Comparison of ENCODE assay signal across 23 cellular contexts in the genomic region with DNA sequence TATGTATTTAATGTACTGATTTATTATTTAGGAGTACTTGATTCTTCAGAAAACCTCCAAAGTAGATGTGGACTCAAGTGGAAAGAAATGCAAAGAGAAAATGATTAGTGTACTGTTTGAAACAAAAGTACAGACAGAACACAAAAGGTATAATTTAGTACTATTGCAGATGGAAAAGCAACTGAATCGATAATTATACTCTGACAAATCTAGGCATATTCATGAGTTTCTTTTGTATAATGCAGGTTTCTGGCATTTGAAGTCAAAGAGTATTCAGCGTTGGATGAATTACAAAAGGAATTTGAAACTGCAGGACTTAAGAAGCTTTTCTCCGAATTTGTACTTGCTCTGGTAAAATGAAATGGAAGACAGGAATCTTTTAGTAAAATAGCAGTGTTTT. TPM values are rescaled to one million over a fixed set of nuclear protein-coding genes. Genes with fewer than 3 reads are reported as not detected.
DNase-seq lines count a peak whose midpoint lies in the region; ATAC-seq and TF ChIP-seq lines count a peak whose summit lies in the region.
"Had no signal": no experiment of that assay in that cellular context is flagged by ENCODE, and none has a peak within 500 bp of the region (broad histone marks: within the 10 kb centered on the region; RNA-seq: fewer than 3 reads in every experiment).

No MANE protein-coding gene starts in this region.

- peak overlapping the region; percentile 75; the same call in 1 of the 2 replicates for H3K27ac Mint-ChIP-seq in GM23338
- H3K27ac Mint-ChIP-seq: CD4-positive, alpha-beta T cell had no signal

- H3K9me3 Mint-ChIP-seq in GM23338: peaks cover 8% of the 10 kb centered on the region

- DNase-seq in A673 (ENCODE audit: low spot score) (no peak), GM23338 (ENCODE audit: low spot score) (peak; percentile 11), OCI-LY7 (ENCODE audit: low spot score) (no peak), medulla oblongata (ENCODE audit: extremely low spot score) (peak; percentile 12), iPS-NIHi11 (ENCODE audit: low spot score) (no peak), head of caudate nucleus (no peak)
- DNase-seq: ACHN; CD4-positive, alpha-beta T cell; DND-41; HCEC 1CT; MG63; NCI-H1417; NCI-H1694 treated with DMSO at 0.1 percent for 48 hours; NCI-H2081 treated with DMSO at 0.1 percent for 48 hours; NCI-H2171 treated with DMSO at 0.1 percent for 48 hours; NCI-H524 treated with DMSO at 0.1 percent for 48 hours; PC-3; RPMI8226; SHP77 treated with DMSO at 0.1 percent for 48 hours had no signal

- no peak for ATAC-seq in GM23338
- ATAC-seq in HG03196 (IDR thresholded peaks at IDR 0.05; ENCODE audit: unreplicated experiment): no peak
- ATAC-seq: PC-3 had no signal

- intact Hi-C loops in A673 (cut with micrococcal nuclease; ENCODE audit: unreplicated experiment): no loop called here
- intact Hi-C loops in OCI-LY7 (cut with micrococcal nuclease; ENCODE audit: unreplicated experiment): no loop called here
- intact Hi-C loops in head of caudate nucleus (cut with DNase I): no loop called here

- H4K20me1 ChIP-seq in GM23338 (replicated peaks; ENCODE audit: insufficient read depth): no peaks in the 10 kb centered on the region
- no peaks in the 10 kb centered on the region for H4K20me1 ChIP-seq in OCI-LY7 (ENCODE audit: insufficient read depth, low read length)

- H3F3A ChIP-seq in GM23338 (replicated peaks; ENCODE audit: low read depth): no peaks in the 10 kb centered on the region

- H3K4me1 Mint-ChIP-seq in GM23338: peaks cover 15% of the 10 kb centered on the region

- H2AFZ ChIP-seq in GM23338: no peak overlapping the region
- no peak overlapping the region for H2AFZ ChIP-seq in OCI-LY7 (ENCODE audit: low read length)

- peak overlapping the region; percentile 25 for H3K27ac ChIP-seq in A673 (ENCODE audit: low read depth, low read length, poor library complexity, severe bottlenecking)
- no peak overlapping the region for H3K27ac ChIP-seq in GM23338 (ENCODE audit: low read depth)
- no peak overlapping the region for H3K27ac ChIP-seq in OCI-LY7 (ENCODE audit: low read depth, low read length, poor library complexity, severe bottlenecking)
- H3K27ac ChIP-seq: BLaER1, SK-N-MC had no signal

- H3K4me1 ChIP-seq in A673 (ENCODE audit: insufficient read depth, low read length, poor library complexity, severe bottlenecking) (peaks cover 20% of the 10 kb centered on the region), GM23338 (ENCODE audit: insufficient read depth) (no peaks in the 10 kb centered on the region), OCI-LY7 (ENCODE audit: insufficient read depth, low read length, poor library complexity, severe bottlenecking) (no peaks in the 10 kb centered on the region)
- H3K4me1 ChIP-seq: BLaER1 had no signal

- 0 out of 2 replicates have a peak, but pooled peaks cover 4% of the 10 kb centered on the region for H3K79me2 ChIP-seq in GM23338 (replicated peaks; ENCODE audit: insufficient read depth)
- H3K79me2 ChIP-seq in OCI-LY7 (ENCODE audit: insufficient read depth, low read depth, low read length): no peaks in the 10 kb centered on the region

- peak overlapping the region; percentile 34; the same call in 1 of the 3 replicates for H3K4me3 Mint-ChIP-seq in GM23338
- H3K4me3 Mint-ChIP-seq: CD4-positive, alpha-beta T cell had no signal

- POLR2A ChIA-PET in A673 (lab: Charles Lee; ENCODE audit: low non-redundant PET) (no interaction called here), OCI-LY7 (lab: Charles Lee) (interaction anchor here (1.6 kb wide), 1 partner anchor 11 kb away, joined by 5 read pairs; no protein-coding TSS in a partner anchor)

- CTCF ChIA-PET in A673 (lab: Charles Lee) (interaction anchor here (0.6 kb wide), 1 partner anchor 13 kb away, joined by 4 read pairs; no protein-coding TSS in a partner anchor), OCI-LY7 (lab: Charles Lee; ENCODE audit: unreplicated experiment) (no interaction called here)

- H3K4me2 ChIP-seq in GM23338 (peak overlapping the region; percentile 34; the same call in 1 of the 2 replicates), OCI-LY7 (ENCODE audit: low read length) (no peak overlapping the region)
- H3K4me2 ChIP-seq: BLaER1 had no signal

- H3K36me3 Mint-ChIP-seq in GM23338 (ENCODE audit: low read depth): peaks cover 16% of the 10 kb centered on the region

- no peaks in the 10 kb centered on the region for H3K9me2 ChIP-seq in GM23338 (ENCODE audit: insufficient read depth)
- no peaks in the 10 kb centered on the region for H3K9me2 ChIP-seq in OCI-LY7 (ENCODE audit: insufficient read depth, low read length)

- peaks cover 6% of the 10 kb centered on the region for H3K36me3 ChIP-seq in A673 (ENCODE audit: insufficient read depth, low read length, poor library complexity, severe bottlenecking)
- H3K36me3 ChIP-seq in GM23338 (ENCODE audit: insufficient read depth): peaks cover 7% of the 10 kb centered on the region; the same call in 1 of the 2 replicates
- H3K36me3 ChIP-seq in OCI-LY7 (ENCODE audit: insufficient read depth, low read length): peaks cover 54% of the 10 kb centered on the region

- H3K9me3 ChIP-seq in A673 (ENCODE audit: low read depth, low read length, poor library complexity, severe bottlenecking): no peaks in the 10 kb centered on the region
- 0 out of 2 replicates have a peak, but pooled peaks cover 5% of the 10 kb centered on the region for H3K9me3 ChIP-seq in OCI-LY7 (ENCODE audit: low read length)

- H3K4me3 ChIP-seq in A673 (ENCODE audit: low read depth, low read length, poor library complexity, severe bottlenecking): no peak overlapping the region
- no peak overlapping the region for H3K4me3 ChIP-seq in GM23338
- H3K4me3 ChIP-seq in OCI-LY7 (ENCODE audit: low read depth, low read length, poor library complexity, severe bottlenecking): no peak overlapping the region
- H3K4me3 ChIP-seq: BLaER1, GM12878, MG63, SK-N-MC had no signal

- TF ChIP-seq CTCF in A673 (conservative IDR thresholded peaks at IDR 0.05; ENCODE audit: low read depth, low read length): no peak
- TF ChIP-seq CTCF in GM23338 (conservative IDR thresholded peaks at IDR 0.05; ENCODE audit: low read depth in 2 of 2): no peak
- no peak for TF ChIP-seq CTCF in OCI-LY7 (conservative IDR thresholded peaks at IDR 0.05; ENCODE audit: low read length)

- no peaks in the 10 kb centered on the region for H3K27me3 Mint-ChIP-seq in GM23338 (ENCODE audit: insufficient read depth, low read depth, poor library complexity)
- H3K27me3 Mint-ChIP-seq: CD4-positive, alpha-beta T cell had no signal

- BruUV-seq in A673 (replicated peaks; lab: Mats Ljungman, UMichigan) (no TSS peak), OCI-LY7 (replicated peaks; lab: Mats Ljungman, UMichigan) (TSS peak; percentile 21)

- H3K27me3 ChIP-seq in A673 (replicated peaks; ENCODE audit: insufficient read depth, low read depth, low read length, poor library complexity) (no peaks in the 10 kb centered on the region), GM23338 (ENCODE audit: insufficient read depth) (no peaks in the 10 kb centered on the region)
- H3K27me3 ChIP-seq: BLaER1, MG63 had no signal

TF ChIP-seq in GM23338, 12 proteins besides CTCF, POLR2A, EP300 and RAD21:
- TF ChIP-seq CREB1 (CRISPR knock-in tag; IDR thresholded peaks at IDR 0.05; ENCODE audit: low read depth): no peak
- TF ChIP-seq NANOG (IDR thresholded peaks at IDR 0.05; ENCODE audit: borderline replicate concordance): no peak
- no peak for TF ChIP-seq ZNF331 (CRISPR knock-in tag; IDR thresholded peaks at IDR 0.05; ENCODE audit: low read depth)
- no peak for TF ChIP-seq JUNB (IDR thresholded peaks at IDR 0.05; ENCODE audit: unreplicated experiment)
- TF ChIP-seq, protein P1, sequence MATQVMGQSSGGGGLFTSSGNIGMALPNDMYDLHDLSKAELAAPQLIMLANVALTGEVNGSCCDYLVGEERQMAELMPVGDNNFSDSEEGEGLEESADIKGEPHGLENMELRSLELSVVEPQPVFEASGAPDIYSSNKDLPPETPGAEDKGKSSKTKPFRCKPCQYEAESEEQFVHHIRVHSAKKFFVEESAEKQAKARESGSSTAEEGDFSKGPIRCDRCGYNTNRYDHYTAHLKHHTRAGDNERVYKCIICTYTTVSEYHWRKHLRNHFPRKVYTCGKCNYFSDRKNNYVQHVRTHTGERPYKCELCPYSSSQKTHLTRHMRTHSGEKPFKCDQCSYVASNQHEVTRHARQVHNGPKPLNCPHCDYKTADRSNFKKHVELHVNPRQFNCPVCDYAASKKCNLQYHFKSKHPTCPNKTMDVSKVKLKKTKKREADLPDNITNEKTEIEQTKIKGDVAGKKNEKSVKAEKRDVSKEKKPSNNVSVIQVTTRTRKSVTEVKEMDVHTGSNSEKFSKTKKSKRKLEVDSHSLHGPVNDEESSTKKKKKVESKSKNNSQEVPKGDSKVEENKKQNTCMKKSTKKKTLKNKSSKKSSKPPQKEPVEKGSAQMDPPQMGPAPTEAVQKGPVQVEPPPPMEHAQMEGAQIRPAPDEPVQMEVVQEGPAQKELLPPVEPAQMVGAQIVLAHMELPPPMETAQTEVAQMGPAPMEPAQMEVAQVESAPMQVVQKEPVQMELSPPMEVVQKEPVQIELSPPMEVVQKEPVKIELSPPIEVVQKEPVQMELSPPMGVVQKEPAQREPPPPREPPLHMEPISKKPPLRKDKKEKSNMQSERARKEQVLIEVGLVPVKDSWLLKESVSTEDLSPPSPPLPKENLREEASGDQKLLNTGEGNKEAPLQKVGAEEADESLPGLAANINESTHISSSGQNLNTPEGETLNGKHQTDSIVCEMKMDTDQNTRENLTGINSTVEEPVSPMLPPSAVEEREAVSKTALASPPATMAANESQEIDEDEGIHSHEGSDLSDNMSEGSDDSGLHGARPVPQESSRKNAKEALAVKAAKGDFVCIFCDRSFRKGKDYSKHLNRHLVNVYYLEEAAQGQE (IDR thresholded peaks at IDR 0.05; ENCODE audit: unreplicated experiment): no peak
- TF ChIP-seq ETS1 (IDR thresholded peaks at IDR 0.05): no peak

RNA-seq across cellular contexts. Expression of gene RWDD3, which starts 12.5 kb away (rescaled TPM):
- total RNA-seq in A673 (2021) (10.2 and 12.1 TPM in 2 replicates), OCI-LY7 (2022) (20.7 and 20.9 TPM in 2 replicates)
- 16.0 and 19.3 TPM in 2 replicates for total RNA-seq in GM23338 (2014; rRNA removed; shearing (Covaris generic))
- 50.7 and 57.1 TPM in 2 replicates for polyA plus RNA-seq in GM23338 (2016; fragmentation: Nextera tagmentation; extraction: Ambion mirVana)
- total RNA-seq in OCI-LY7 (2014; rRNA removed; shearing (Covaris generic)): 10.9 and 11.7 TPM in 2 replicates

Comparison
In these comparisons a context has a peak if more than half of its experiments do, and no peak if none do; other contexts are left out.
1. DNase-seq: peak in GM23338 (single experiment) and medulla oblongata (single experiment); none in A673 (single experiment), OCI-LY7 (single experiment), iPS-NIHi11 (single experiment) and head of caudate nucleus (0 of 42).